In the genomic region with DNA sequence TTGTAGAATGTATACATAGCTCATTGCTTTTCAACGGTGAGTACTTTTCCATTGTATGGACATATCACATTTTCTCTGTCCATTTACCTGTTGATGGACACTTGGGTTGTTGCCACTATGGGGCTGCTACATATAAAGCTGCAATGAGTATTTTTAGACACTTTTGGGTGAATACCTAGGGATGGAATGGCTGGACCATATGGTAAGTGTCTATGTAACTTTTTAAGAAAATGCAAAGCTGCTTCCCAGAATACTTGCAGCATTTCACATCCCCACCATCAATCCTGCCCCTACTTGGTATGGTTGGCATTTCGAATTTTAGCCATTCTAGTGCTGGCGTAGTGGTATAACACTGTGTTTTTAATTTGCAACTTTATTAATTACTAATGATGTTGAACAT, we compare ENCODE assay signal across 20 cellular contexts.
DNase-seq lines count a peak whose midpoint lies in the region; ATAC-seq and TF ChIP-seq lines count a peak whose summit lies in the region.
"Had no signal": no experiment of that assay in that cellular context is flagged by ENCODE, and none has a peak within 500 bp of the region (broad histone marks: within the 10 kb centered on the region; RNA-seq: fewer than 3 reads in every experiment).

No MANE protein-coding gene starts in this region.

- H3K9me3 ChIP-seq in Panc1 (ENCODE audit: control insufficient read depth, insufficient read depth, low read depth, low read length) (no peaks in the 10 kb centered on the region), mesenchymal stem cell (ENCODE audit: control insufficient read depth, low read length) (peaks cover 3% of the 10 kb centered on the region)
- no peaks in the 10 kb centered on the region for H3K9me3 ChIP-seq in CD8-positive, alpha-beta T cell (ENCODE audit: low read length)
- H3K9me3 ChIP-seq: A549 had no signal

- H3K18ac ChIP-seq in mesenchymal stem cell (ENCODE audit: low read depth in 1 of 2, low read length in 2 of 2): no peak overlapping the region

- no peak overlapping the region for H3K4me2 ChIP-seq in mesenchymal stem cell (ENCODE audit: low read length, poor library complexity, severe bottlenecking)
- H3K4me2 ChIP-seq: A549; BLaER1 treated with 17β-estradiol and CSF1 and Interleukin-3, amounts not matched to agents 10 nM and 100 nM had no signal

- H2BK15ac ChIP-seq in mesenchymal stem cell (ENCODE audit: low read depth, poor library complexity, severe bottlenecking): no peak overlapping the region

- in situ Hi-C loops in Panc1 (cut with HindIII; ENCODE audit: low pct_unique_long_range_greater_than_20kb, low sequenced_read_pairs): no loop called here

- POLR2A ChIA-PET in Panc1 (lab: Charles Lee): no interaction called here
- POLR2A ChIA-PET in CD8-positive, alpha-beta T cell (lab: Charles Lee): no interaction called here

- H3K4me1 ChIP-seq in Panc1 (ENCODE audit: control insufficient read depth, insufficient read depth, low read length): peaks cover 9% of the 10 kb centered on the region
- peaks cover 6% of the 10 kb centered on the region for H3K4me1 ChIP-seq in mesenchymal stem cell (ENCODE audit: control insufficient read depth, insufficient read depth, low read depth, low read length)
- H3K4me1 ChIP-seq in CD8-positive, alpha-beta T cell (ENCODE audit: insufficient read depth, low read length): no peaks in the 10 kb centered on the region
- H3K4me1 ChIP-seq: A549 had no signal

- H3K4me3 ChIP-seq in Panc1 (ENCODE audit: low read depth in 2 of 2, low read length in 2 of 2): no peak overlapping the region
- H3K4me3 ChIP-seq in mesenchymal stem cell (ENCODE audit: insufficient read depth in 1 of 2, low read depth in 1 of 2, low read length in 2 of 2): no peak overlapping the region
- H3K4me3 ChIP-seq in CD8-positive, alpha-beta T cell (ENCODE audit: low read depth, low read length): no peak overlapping the region
- H3K4me3 ChIP-seq: A549; BLaER1 treated with 17β-estradiol and CSF1 and Interleukin-3, amounts not matched to agents 10 nM and 100 nM had no signal

- peaks cover 22% of the 10 kb centered on the region for H3K79me1 ChIP-seq in mesenchymal stem cell (replicated peaks; ENCODE audit: low read length, poor library complexity, severe bottlenecking)

- H3K27ac Mint-ChIP-seq in CD8-positive, alpha-beta T cell: no peak overlapping the region
- H3K27ac Mint-ChIP-seq: B cell; CD4-positive, alpha-beta T cell; CD8-positive, alpha-beta memory T cell had no signal

- DNase-seq in EH (ENCODE audit: low read depth): peak; percentile 38
- DNase-seq in Panc1 (ENCODE audit: low read depth, low spot score): no peak
- DNase-seq in mesenchymal stem cell: peak; percentile 29
- no peak for DNase-seq in mesenteric fat pad (ENCODE audit: low spot score)
- DNase-seq in CD8-positive, alpha-beta T cell: no peak
- DNase-seq: AML-193; CD4-positive, alpha-beta T cell; CD8-positive, alpha-beta memory T cell; COR-L47; DMS 273 treated with DMSO at 0.1 percent for 48 hours; DMS153; DMS53; DMS79; DND-41; GF-D8 had no signal

- CTCF ChIA-PET in Panc1 (lab: Charles Lee): no interaction called here
- CTCF ChIA-PET in CD8-positive, alpha-beta T cell (lab: Charles Lee): no interaction called here

- peaks cover 2% of the 10 kb centered on the region for H3K27me3 Mint-ChIP-seq in CD8-positive, alpha-beta T cell (ENCODE audit: low read depth)
- H3K27me3 Mint-ChIP-seq: B cell; CD4-positive, alpha-beta T cell; CD8-positive, alpha-beta memory T cell had no signal

- H3K4ac ChIP-seq in mesenchymal stem cell (ENCODE audit: low read depth in 1 of 2, low read length in 2 of 2): no peak overlapping the region

- H3K27ac ChIP-seq in Panc1 (ENCODE audit: low read length) (no peak overlapping the region), mesenchymal stem cell (ENCODE audit: low read length, poor library complexity, severe bottlenecking) (no peak overlapping the region)
- H3K27ac ChIP-seq in CD8-positive, alpha-beta T cell (ENCODE audit: low read depth, low read length): no peak overlapping the region
- H3K27ac ChIP-seq: 22Rv1; A549; BLaER1 treated with 17β-estradiol and CSF1 and Interleukin-3, amounts not matched to agents 10 nM and 100 nM; C4-2B had no signal

- H4K91ac ChIP-seq in mesenchymal stem cell (ENCODE audit: low read length): no peak overlapping the region

- peaks cover 19% of the 10 kb centered on the region for H3K9me3 Mint-ChIP-seq in CD8-positive, alpha-beta T cell

- H3K14ac ChIP-seq in mesenchymal stem cell (ENCODE audit: low read length in 2 of 2): no peak overlapping the region

- TSS peak; percentile 18 for BruUV-seq in Panc1 (replicated peaks; lab: Mats Ljungman, UMichigan)

- no peaks in the 10 kb centered on the region for H3K27me3 ChIP-seq in Panc1 (ENCODE audit: control insufficient read depth, insufficient read depth, low read length)
- H3K27me3 ChIP-seq in mesenchymal stem cell (ENCODE audit: control insufficient read depth in 1 of 2, insufficient read depth in 1 of 2, low read length in 2 of 2): no peaks in the 10 kb centered on the region
- H3K27me3 ChIP-seq in CD8-positive, alpha-beta T cell (ENCODE audit: insufficient read depth, low read length): no peaks in the 10 kb centered on the region
- H3K27me3 ChIP-seq: BLaER1 treated with 17β-estradiol and CSF1 and Interleukin-3, amounts not matched to agents 10 nM and 100 nM had no signal

- H3K36me3 ChIP-seq in Panc1 (ENCODE audit: control insufficient read depth, insufficient read depth, low read length) (peaks cover 43% of the 10 kb centered on the region), mesenchymal stem cell (ENCODE audit: control insufficient read depth in 1 of 2, insufficient read depth in 2 of 2, low read depth in 1 of 2, low read length in 2 of 2) (peaks cover 0 to 29% of the 10 kb centered on the region in 2 experiments)
- H3K36me3 ChIP-seq in CD8-positive, alpha-beta T cell (ENCODE audit: insufficient read depth, low read length): no peaks in the 10 kb centered on the region

- H3K4me3 Mint-ChIP-seq in CD8-positive, alpha-beta T cell: no peak overlapping the region
- H3K4me3 Mint-ChIP-seq: B cell; CD4-positive, alpha-beta T cell; CD8-positive, alpha-beta memory T cell had no signal

- no peak overlapping the region for H2BK12ac ChIP-seq in mesenchymal stem cell (ENCODE audit: low read length in 2 of 2)

- no peak for TF ChIP-seq CTCF in Panc1 (IDR thresholded peaks at IDR 0.05)
- no peak for TF ChIP-seq CTCF in CD8-positive, alpha-beta T cell (IDR thresholded peaks at IDR 0.05)

- no peak overlapping the region for H2AFZ ChIP-seq in mesenchymal stem cell (ENCODE audit: low read depth, low read length)

- no peak overlapping the region for H3K9ac ChIP-seq in mesenchymal stem cell (ENCODE audit: low read length)
- H3K9ac ChIP-seq: BLaER1 treated with 17β-estradiol and CSF1 and Interleukin-3, amounts not matched to agents 10 nM and 100 nM had no signal

- no CpG with 5 or more reads among the region's 3 CpGs for WGBS in mesenchymal stem cell

- no peak overlapping the region for H2BK5ac ChIP-seq in mesenchymal stem cell (ENCODE audit: low read depth, low read length, poor library complexity, severe bottlenecking)

- intact Hi-C loops in Panc1 (cut with micrococcal nuclease; ENCODE audit: unreplicated experiment): no loop called here
- intact Hi-C loops in CD8-positive, alpha-beta T cell (cut with DNase I, micrococcal nuclease): no loop called here

- H2BK120ac ChIP-seq in mesenchymal stem cell (ENCODE audit: low read depth, low read length): no peak overlapping the region

- no peaks in the 10 kb centered on the region for H3K4me1 Mint-ChIP-seq in CD8-positive, alpha-beta T cell (ENCODE audit: low read depth)
- H3K4me1 Mint-ChIP-seq: B cell; CD8-positive, alpha-beta memory T cell had no signal

- H3K36me3 Mint-ChIP-seq in CD8-positive, alpha-beta T cell: no peaks in the 10 kb centered on the region

- no peak overlapping the region for H3K23ac ChIP-seq in mesenchymal stem cell (ENCODE audit: low read length in 2 of 2)

- no peak overlapping the region for H2AK5ac ChIP-seq in mesenchymal stem cell (ENCODE audit: low read length, severe bottlenecking)

- H4K8ac ChIP-seq in mesenchymal stem cell (ENCODE audit: low read length): no peak overlapping the region

- no peak for ATAC-seq in Panc1
- ATAC-seq in CD8-positive, alpha-beta T cell: no peak
- ATAC-seq: A549 had no signal

Comparison
In these comparisons a context has a peak if more than half of its experiments do, and no peak if none do; other contexts are left out.
1. DNase-seq: peak in EH (single experiment) and mesenchymal stem cell (single experiment); none in Panc1 (single experiment), mesenteric fat pad (single experiment) and CD8-positive, alpha-beta T cell (0 of 7).